Comparison of ENCODE assay signal across 12 cellular contexts in genomic region chr12:92432724-92433281, GRCh38.
DNase-seq lines count a peak whose midpoint lies in the region; ATAC-seq and FAIRE-seq lines count a peak whose summit lies in the region.
"Had no signal": no experiment of that assay in that cellular context is flagged by ENCODE, and none has a peak within 500 bp of the region (broad histone marks: within the 10 kb centered on the region; RNA-seq: fewer than 3 reads in every experiment).

No MANE protein-coding gene starts in this region.

- H3K4me1 ChIP-seq in mucosa of rectum (ENCODE audit: control insufficient read depth in 2 of 2, insufficient read depth in 2 of 2, low read length in 2 of 2): no peaks in the 10 kb centered on the region
- H3K4me1 ChIP-seq: A549 had no signal

- H3K27me3 Mint-ChIP-seq in activated CD4-positive, alpha-beta T cell treated with anti-CD3 and anti-CD28 coated beads for 36 hours: no peaks in the 10 kb centered on the region
- H3K27me3 Mint-ChIP-seq: T-helper 17 cell had no signal

- CTCF ChIA-PET in activated CD4-positive, alpha-beta T cell treated with anti-CD3 and anti-CD28 coated beads for 36 hours (lab: Charles Lee): interaction anchor here (0.9 kb wide), 1 partner anchor 9 kb away, joined by 3 read pairs; no protein-coding TSS in a partner anchor

- peak overlapping the region; percentile 32 to 33 for H3K27ac ChIP-seq in mucosa of rectum (ENCODE audit: low read depth in 2 of 2, low read length in 2 of 2)
- H3K27ac ChIP-seq: A549, tibial nerve had no signal

- H3K27ac Mint-ChIP-seq in activated CD4-positive, alpha-beta T cell treated with anti-CD3 and anti-CD28 coated beads for 36 hours: peak overlapping the region; percentile 81
- H3K27ac Mint-ChIP-seq: T-helper 17 cell had no signal

- no peak overlapping the region for H3K9ac ChIP-seq in mucosa of rectum (ENCODE audit: low read depth in 1 of 2, low read length in 2 of 2)

- no peak for FAIRE-seq in RCC 7860 (lab: Jason Lieb, UNC)
- FAIRE-seq: A549 had no signal

- no peaks in the 10 kb centered on the region for H3K27me3 ChIP-seq in mucosa of rectum (ENCODE audit: control insufficient read depth in 2 of 2, insufficient read depth in 2 of 2, low read length in 2 of 2)
- H3K27me3 ChIP-seq: tibial nerve had no signal

- no peak for DNase-seq in activated CD4-positive, alpha-beta T cell treated with anti-CD3 and anti-CD28 coated beads for 36 hours
- DNase-seq in activated CD4-positive, alpha-beta T cell treated with anti-CD3 and anti-CD28 coated beads, Interleukin-2, amount 50 U/mL, for 4 hours: no peak
- DNase-seq in NCI-H748 treated with DMSO at 0.1 percent for 48 hours (lab: John Stamatoyannopoulos, UW): no peak
- no peak for DNase-seq in T1000 (lab: John Stamatoyannopoulos, UW)
- DNase-seq in RCC 7860 (ENCODE audit: low spot score): no peak
- DNase-seq: activated gamma-delta T cell, T-helper 17 cell had no signal

- POLR2A ChIA-PET in activated CD4-positive, alpha-beta T cell treated with anti-CD3 and anti-CD28 coated beads for 36 hours (lab: Charles Lee): interaction anchor here (0.8 to 1.1 kb wide), 2 partner anchors 73 to 287 kb away, joined by 3 to 5 read pairs; partner anchors contain the start of gene BTG1

- intact Hi-C loops in activated CD4-positive, alpha-beta T cell treated with anti-CD3 and anti-CD28 coated beads for 36 hours (cut with DNase I, micrococcal nuclease): no loop called here

- H3K9me3 ChIP-seq in mucosa of rectum (ENCODE audit: control insufficient read depth in 2 of 2, low read length in 2 of 2): no peaks in the 10 kb centered on the region
- H3K9me3 ChIP-seq: A549, tibial nerve had no signal

- peaks cover 34% of the 10 kb centered on the region for H3K4me1 Mint-ChIP-seq in activated CD4-positive, alpha-beta T cell treated with anti-CD3 and anti-CD28 coated beads for 36 hours

- peak; percentile 75 for ATAC-seq in activated CD4-positive, alpha-beta T cell treated with anti-CD3 and anti-CD28 coated beads for 36 hours
- ATAC-seq in GM21528 (IDR thresholded peaks at IDR 0.05; ENCODE audit: low FRiP score, unreplicated experiment) (peak; percentile 81), HG03196 (IDR thresholded peaks at IDR 0.05; ENCODE audit: unreplicated experiment) (peak; percentile 55)
- ATAC-seq: A549, T-helper 17 cell had no signal

- no peak overlapping the region for H3K4me3 Mint-ChIP-seq in activated CD4-positive, alpha-beta T cell treated with anti-CD3 and anti-CD28 coated beads for 36 hours
- H3K4me3 Mint-ChIP-seq: T-helper 17 cell had no signal

- H3K9me3 Mint-ChIP-seq in activated CD4-positive, alpha-beta T cell treated with anti-CD3 and anti-CD28 coated beads for 36 hours (ENCODE audit: low read depth): peaks cover 7% of the 10 kb centered on the region

- no peaks in the 10 kb centered on the region for H3K36me3 ChIP-seq in mucosa of rectum (ENCODE audit: control insufficient read depth in 2 of 2, insufficient read depth in 2 of 2, low read length in 2 of 2)
- H3K36me3 ChIP-seq: tibial nerve had no signal

- peaks cover 3% of the 10 kb centered on the region for H3K36me3 Mint-ChIP-seq in activated CD4-positive, alpha-beta T cell treated with anti-CD3 and anti-CD28 coated beads for 36 hours (ENCODE audit: low read depth)

- no peak overlapping the region for H3K4me3 ChIP-seq in mucosa of rectum (ENCODE audit: low read length in 2 of 2)
- H3K4me3 ChIP-seq: A549, tibial nerve had no signal
